ENCODE assay signal across 9 cellular contexts in genomic region chr10:4541292-4541691, GRCh38.
A peak's percentile ranks its signal among the peaks of the same experiment; 100 is the strongest.
DNase-seq lines count a peak whose midpoint lies in the region; ATAC-seq and TF ChIP-seq lines count a peak whose summit lies in the region.
"Had no signal": no experiment of that assay in that cellular context is flagged by ENCODE, and none has a peak within 500 bp of the region (broad histone marks: within the 10 kb centered on the region; RNA-seq: fewer than 3 reads in every experiment).

No MANE protein-coding gene starts in this region.

- ATAC-seq in lower lobe of right lung (peak; percentile 9 to 62), HG03135 (IDR thresholded peaks at IDR 0.05; ENCODE audit: unreplicated experiment) (no peak)
- ATAC-seq: CD8-positive, alpha-beta T cell had no signal

- intact Hi-C loops in lower lobe of right lung (cut with DNase I), result no loop called here

- CTCF ChIA-PET in AG04450 (lab: Charles Lee), result no interaction called here

- TF ChIP-seq EP300 in tibial nerve (IDR thresholded peaks at IDR 0.05), result no peak

- H3K9me3 ChIP-seq in AG04450 (ENCODE audit: control insufficient read depth, insufficient read depth, low read length), result peaks cover 9% of the 10 kb centered on the region; the same call in 1 of the 2 replicates
- H3K9me3 ChIP-seq in lower lobe of right lung, result peaks cover 13% of the 10 kb centered on the region
- peaks cover 0 to 40% (median 5%) of the 10 kb centered on the region in 4 donors for H3K9me3 ChIP-seq in tibial nerve

- no peaks in the 10 kb centered on the region for H3K36me3 ChIP-seq in lower lobe of right lung
- H3K36me3 ChIP-seq in tibial nerve, result no peaks in the 10 kb centered on the region

- H3K4me1 ChIP-seq in lower lobe of right lung (no peaks in the 10 kb centered on the region), tibial nerve (no peaks in the 10 kb centered on the region)

- TF ChIP-seq CTCF in AG04450 (IDR thresholded peaks at IDR 0.05; ENCODE audit: low read depth, low read length) (peak; percentile 18; the same call in 1 of the 2 replicates), coronary artery (IDR thresholded peaks at IDR 0.05) (no peak), lower lobe of right lung (IDR thresholded peaks at IDR 0.05) (no peak), tibial nerve (IDR thresholded peaks at IDR 0.05) (no peak)

- DNase-seq in AG04450 (ENCODE audit: low read depth, low spot score), result peak; percentile 36
- DNase-seq in LHCN-M2 (ENCODE audit: low read depth), result peak; percentile 100
- peak; percentile 87 for DNase-seq in coronary artery (ENCODE audit: low spot score)
- DNase-seq in lower lobe of right lung, result no peak
- DNase-seq in activated CD8-positive, alpha-beta memory T cell treated with anti-CD3 and anti-CD28 coated beads for 24 hours, result no peak
- no peak for DNase-seq in OCI-M2 (lab: John Stamatoyannopoulos, UW; ENCODE audit: unreplicated experiment)
- DNase-seq in tibial nerve (ENCODE audit: low spot score in 2 of 2), result no peak
- DNase-seq: CD8-positive, alpha-beta T cell had no signal

- no peaks in the 10 kb centered on the region for H3K27me3 ChIP-seq in AG04450 (ENCODE audit: control insufficient read depth, insufficient read depth, low read length)
- H3K27me3 ChIP-seq in lower lobe of right lung (ENCODE audit: low read depth), result no peaks in the 10 kb centered on the region
- H3K27me3 ChIP-seq in tibial nerve, result no peaks in the 10 kb centered on the region

- peak overlapping the region; percentile 25 for H3K27ac ChIP-seq in AG04450 (ENCODE audit: low read depth, low read length)
- H3K27ac ChIP-seq in coronary artery, result peak overlapping the region; percentile 59 to 93
- H3K27ac ChIP-seq in lower lobe of right lung, result no peak overlapping the region
- no peak overlapping the region for H3K27ac ChIP-seq in tibial nerve

- no peak for TF ChIP-seq POLR2A in tibial nerve (IDR thresholded peaks at IDR 0.05)

- H3K4me3 ChIP-seq in AG04450 (ENCODE audit: low read depth, low read length), result no peak overlapping the region
- H3K4me3 ChIP-seq in coronary artery, result no peak overlapping the region
- H3K4me3 ChIP-seq in lower lobe of right lung, result no peak overlapping the region
- no peak overlapping the region for H3K4me3 ChIP-seq in tibial nerve

- POLR2A ChIA-PET in AG04450 (lab: Yijun Ruan, JAX), result no interaction called here

Comparison
In these comparisons a context has a peak if more than half of its experiments do, and no peak if none do; other contexts are left out.
1. DNase-seq: peak in AG04450 (single experiment), LHCN-M2 (single experiment) and coronary artery (single experiment); none in lower lobe of right lung (single experiment), activated CD8-positive, alpha-beta memory T cell treated with anti-CD3 and anti-CD28 coated beads for 24 hours (single experiment), OCI-M2 (single experiment) and tibial nerve (0 of 2).
2. H3K27ac ChIP-seq: peak in AG04450 (single experiment) and coronary artery (2 of 2); none in lower lobe of right lung (single experiment) and tibial nerve (0 of 4).